13 cellular contexts compared by ENCODE assay signal in the genomic region with DNA sequence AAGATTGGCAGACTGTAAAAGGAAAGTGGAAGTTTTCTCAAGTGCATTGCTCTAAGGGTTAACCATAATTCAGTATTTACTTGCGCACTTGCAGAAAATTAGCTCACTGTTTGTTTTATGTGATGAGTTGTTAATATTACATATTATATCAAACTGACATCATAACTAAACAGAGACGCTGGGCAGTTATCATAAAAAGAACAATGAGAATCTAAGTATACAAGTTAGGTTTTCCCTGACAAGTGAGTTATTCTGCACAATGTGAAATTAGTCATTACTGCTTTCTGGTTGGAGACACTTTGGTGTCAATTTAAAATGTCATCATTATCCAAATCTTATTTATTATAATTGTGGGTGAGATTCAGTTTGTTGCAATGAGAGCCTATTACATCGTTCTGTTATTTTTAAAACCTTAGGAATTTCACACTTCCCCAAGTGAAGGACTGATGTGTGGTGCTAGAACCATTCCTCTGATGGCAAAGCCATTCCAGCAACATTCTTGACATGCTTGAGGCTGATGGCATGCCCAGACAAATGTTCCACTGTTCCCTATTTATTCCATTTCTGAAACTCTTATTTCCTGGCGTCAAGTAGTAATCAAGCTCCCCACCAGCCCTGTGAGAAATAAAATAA.
DNase-seq lines count a peak whose midpoint lies in the region; ATAC-seq, FAIRE-seq and TF ChIP-seq lines count a peak whose summit lies in the region.
"Had no signal": no experiment of that assay in that cellular context is flagged by ENCODE, and none has a peak within 500 bp of the region (broad histone marks: within the 10 kb centered on the region; RNA-seq: fewer than 3 reads in every experiment).

No MANE protein-coding gene starts in this region.

- dilution Hi-C loops in endothelial cell of umbilical vein (cut with MboI; ENCODE audit: extremely low pct_ligation_motif_present, low sequenced_read_pairs) = no loop called here

- no peak for TF ChIP-seq CTCF in endothelial cell of umbilical vein (IDR thresholded peaks at IDR 0.05; ENCODE audit: extremely low read depth in 1 of 2, insufficient read depth in 1 of 2, low read depth in 1 of 2, low read length in 2 of 2)
- no peak for TF ChIP-seq CTCF in mucosa of descending colon (IDR thresholded peaks at IDR 0.05)
- TF ChIP-seq CTCF in kidney (IDR thresholded peaks at IDR 0.05; ENCODE audit: borderline replicate concordance, extremely low read depth, insufficient read depth) = no peak

- no peak for TF ChIP-seq POLR2A in endothelial cell of umbilical vein (IDR thresholded peaks at IDR 0.05; ENCODE audit: low read depth, low read length)

- intact Hi-C loops in endothelial cell of umbilical vein (cut with micrococcal nuclease) = no loop called here
- intact Hi-C loops in mucosa of descending colon (cut with DNase I, micrococcal nuclease) = no loop called here
- intact Hi-C loops in kidney (cut with DNase I) = no loop called here

- FAIRE-seq in endothelial cell of umbilical vein (lab: Jason Lieb, UNC) (no peak), kidney (lab: Jason Lieb, UNC) (no peak)

- H3K9me3 ChIP-seq in endothelial cell of umbilical vein (replicated peaks; ENCODE audit: control insufficient read depth, insufficient read depth, low read length) = no peaks in the 10 kb centered on the region
- H3K9me3 ChIP-seq in mesodermal cell (ENCODE audit: control insufficient read depth, low read length) = peaks cover 4% of the 10 kb centered on the region
- no peaks in the 10 kb centered on the region for H3K9me3 ChIP-seq in mucosa of descending colon
- no peaks in the 10 kb centered on the region for H3K9me3 ChIP-seq in kidney (ENCODE audit: control insufficient read depth in 1 of 2, low read length in 2 of 2)

- POLR2A ChIA-PET in endothelial cell of umbilical vein (lab: Charles Lee) = no interaction called here

- H3K4me1 ChIP-seq in endothelial cell of umbilical vein (ENCODE audit: control insufficient read depth, extremely low read depth, insufficient read depth, low read length) (peaks cover 3% of the 10 kb centered on the region), mesodermal cell (ENCODE audit: control insufficient read depth, insufficient read depth, low read length, poor library complexity, severe bottlenecking) (peaks cover 24% of the 10 kb centered on the region), mucosa of descending colon (ENCODE audit: low read depth) (no peaks in the 10 kb centered on the region), kidney (ENCODE audit: control insufficient read depth in 1 of 2, insufficient read depth in 1 of 2, low read depth in 1 of 2, low read length in 2 of 2) (no peaks in the 10 kb centered on the region)

- 100% methylated on average over 1 of the region's 4 CpGs; no CpG with 5 or more reads in 1 of the 2 experiments for WGBS in mesodermal cell (ENCODE audit: insufficient coverage in 2 of 2), 2 experiments

- H3K4me3 ChIP-seq in endothelial cell of umbilical vein (replicated peaks in 1 of 3; ENCODE audit: insufficient read depth in 1 of 3, low read depth in 1 of 3, low read length in 3 of 3) (no peak overlapping the region), mesodermal cell (ENCODE audit: extremely low read depth, insufficient read depth, low read length, poor library complexity, severe bottlenecking) (no peak overlapping the region), mucosa of descending colon (no peak overlapping the region), kidney (ENCODE audit: low read length in 2 of 2) (no peak overlapping the region)
- H3K4me3 ChIP-seq: BLaER1 treated with 17β-estradiol and CSF1 and Interleukin-3, amounts not matched to agents 10 nM and 100 nM had no signal

- H3K27ac ChIP-seq in endothelial cell of umbilical vein (ENCODE audit: insufficient read depth, low read depth, low read length) = no peak overlapping the region
- peak overlapping the region; percentile 68 for H3K27ac ChIP-seq in mesodermal cell (ENCODE audit: low read depth, low read length, severe bottlenecking)
- H3K27ac ChIP-seq in kidney (ENCODE audit: low read depth in 2 of 2, low read length in 2 of 2) = no peak overlapping the region
- H3K27ac ChIP-seq: BLaER1 treated with 17β-estradiol and CSF1 and Interleukin-3, amounts not matched to agents 10 nM and 100 nM had no signal

- CTCF ChIA-PET in endothelial cell of umbilical vein (lab: Charles Lee) = interaction anchor here (1.0 kb wide), 1 partner anchor 88 kb away, joined by 3 read pairs; no protein-coding TSS in a partner anchor

- H2AFZ ChIP-seq in endothelial cell of umbilical vein (ENCODE audit: low read depth, low read length) = peak overlapping the region; percentile 38

- no peaks in the 10 kb centered on the region for H3K79me2 ChIP-seq in endothelial cell of umbilical vein (ENCODE audit: control insufficient read depth, insufficient read depth, low read length)

- DNase-seq in AG20443 (ENCODE audit: low spot score) (peak; percentile 63), RPMI7951 (ENCODE audit: low read depth) (peak; percentile 28), endothelial cell of umbilical vein (ENCODE audit: low read depth, low spot score) (peak; percentile 42), mucosa of descending colon (no peak), kidney (no peak)
- DNase-seq: midbrain; NCI-H446; stimulated activated CD4-positive, alpha-beta T cell treated with anti-CD3 and anti-CD28 coated beads, Interleukin-4, amount 100 ng/mL, for 24 hours; stimulated activated naive CD4-positive, alpha-beta T cell had no signal

- H3K27me3 ChIP-seq in endothelial cell of umbilical vein (ENCODE audit: control insufficient read depth in 2 of 2, insufficient read depth in 2 of 2, low read length in 2 of 2) = no peaks in the 10 kb centered on the region
- H3K27me3 ChIP-seq: BLaER1 treated with 17β-estradiol and CSF1 and Interleukin-3, amounts not matched to agents 10 nM and 100 nM had no signal

- H4K20me1 ChIP-seq in endothelial cell of umbilical vein (replicated peaks; ENCODE audit: control insufficient read depth, extremely low read depth, insufficient read depth, low read length) = no peaks in the 10 kb centered on the region
- H4K20me1 ChIP-seq: BLaER1 treated with 17β-estradiol and CSF1 and Interleukin-3, amounts not matched to agents 10 nM and 100 nM had no signal

- ATAC-seq in HG02970 (IDR thresholded peaks at IDR 0.05; ENCODE audit: low FRiP score, unreplicated experiment) = no peak
- ATAC-seq in mucosa of descending colon = no peak
- ATAC-seq in GM18909 (IDR thresholded peaks at IDR 0.05; ENCODE audit: poor library complexity, unreplicated experiment) = no peak

- H3K36me3 ChIP-seq in endothelial cell of umbilical vein (ENCODE audit: control insufficient read depth in 2 of 2, extremely low read depth in 1 of 2, insufficient read depth in 2 of 2, low read length in 2 of 2) (no peaks in the 10 kb centered on the region), mesodermal cell (ENCODE audit: control insufficient read depth, insufficient read depth, low read length) (no peaks in the 10 kb centered on the region), mucosa of descending colon (ENCODE audit: low read depth) (no peaks in the 10 kb centered on the region), kidney (ENCODE audit: control insufficient read depth in 1 of 2, insufficient read depth in 2 of 2, low read length in 2 of 2) (no peaks in the 10 kb centered on the region)
- H3K36me3 ChIP-seq: BLaER1 treated with 17β-estradiol and CSF1 and Interleukin-3, amounts not matched to agents 10 nM and 100 nM had no signal

- H3K9ac ChIP-seq in endothelial cell of umbilical vein (replicated peaks; ENCODE audit: extremely low read depth, insufficient read depth, low read length) (no peak overlapping the region), kidney (ENCODE audit: low read length in 2 of 2) (no peak overlapping the region)
- H3K9ac ChIP-seq: BLaER1 treated with 17β-estradiol and CSF1 and Interleukin-3, amounts not matched to agents 10 nM and 100 nM had no signal

- no peak overlapping the region for H3K4me2 ChIP-seq in endothelial cell of umbilical vein (ENCODE audit: insufficient read depth, low read length)

- H3K9me1 ChIP-seq in endothelial cell of umbilical vein (replicated peaks; ENCODE audit: control insufficient read depth, extremely low read depth, insufficient read depth, low read length) = no peaks in the 10 kb centered on the region

- no TSS peak for BruUV-seq in endothelial cell of umbilical vein (replicated peaks; lab: Mats Ljungman, UMichigan)

TF ChIP-seq in endothelial cell of umbilical vein, 7 proteins besides CTCF, POLR2A, EP300 and RAD21:
- no peak for TF ChIP-seq JUN (IDR thresholded peaks at IDR 0.05; ENCODE audit: borderline replicate concordance, insufficient read depth, insufficient read length, low read depth)
- TF ChIP-seq POLR2AphosphoS5 (IDR thresholded peaks at IDR 0.05; ENCODE audit: insufficient read depth, low read depth, low read length) = no peak
- no peak for TF ChIP-seq GATA2 (IDR thresholded peaks at IDR 0.05; ENCODE audit: insufficient read depth, insufficient read length, low read depth, low read length)
- TF ChIP-seq, protein P1, sequence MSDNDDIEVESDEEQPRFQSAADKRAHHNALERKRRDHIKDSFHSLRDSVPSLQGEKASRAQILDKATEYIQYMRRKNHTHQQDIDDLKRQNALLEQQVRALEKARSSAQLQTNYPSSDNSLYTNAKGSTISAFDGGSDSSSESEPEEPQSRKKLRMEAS (IDR thresholded peaks at IDR 0.05; ENCODE audit: insufficient read depth, insufficient read length) = no peak

Comparison
In these comparisons a context has a peak if more than half of its experiments do, and no peak if none do; other contexts are left out.
1. DNase-seq: peak in AG20443 (single experiment), RPMI7951 (single experiment) and endothelial cell of umbilical vein (single experiment); none in mucosa of descending colon (0 of 3) and kidney (single experiment).